19 cellular contexts compared by ENCODE assay signal in genomic region chr9:129685220-129685932, GRCh38. TPM values are rescaled to one million over a fixed set of nuclear protein-coding genes. Genes with fewer than 3 reads are reported as not detected.
DNase-seq lines count a peak whose midpoint lies in the region; ATAC-seq, FAIRE-seq and TF ChIP-seq lines count a peak whose summit lies in the region.
"Had no signal": no experiment of that assay in that cellular context is flagged by ENCODE, and none has a peak within 500 bp of the region (broad histone marks: within the 10 kb centered on the region; RNA-seq: fewer than 3 reads in every experiment).

No MANE protein-coding gene starts in this region.

- H3K79me2 ChIP-seq in keratinocyte (ENCODE audit: control insufficient read depth, insufficient read depth, low read length) = no peaks in the 10 kb centered on the region

- in situ Hi-C loops in IMR-90 (cut with MboI; ENCODE audit: low sequenced_read_pairs) = no loop called here

- CTCF ChIA-PET in Calu3 (lab: Charles Lee) = no interaction called here
- CTCF ChIA-PET in IMR-90 (lab: Yijun Ruan, JAX) = no interaction called here

- BruUV-seq in Calu3 (replicated peaks; lab: Mats Ljungman, UMichigan) (no TSS peak), IMR-90 (replicated peaks; lab: Mats Ljungman, UMichigan) (no TSS peak)

- no peaks in the 10 kb centered on the region for H3K27me3 Mint-ChIP-seq in Calu3 (ENCODE audit: unreplicated experiment)

- peaks cover 32% of the 10 kb centered on the region for H3K9me1 ChIP-seq in IMR-90 (ENCODE audit: insufficient read depth, low read length)
- H3K9me1 ChIP-seq in keratinocyte (ENCODE audit: control insufficient read depth, extremely low read depth, insufficient read depth, low read length) = no peaks in the 10 kb centered on the region

- H3K9me3 ChIP-seq in IMR-90 (ENCODE audit: control insufficient read depth, insufficient read depth, low read length) (no peaks in the 10 kb centered on the region), ascending aorta (no peaks in the 10 kb centered on the region), keratinocyte (ENCODE audit: control insufficient read depth, low read depth, low read length) (no peaks in the 10 kb centered on the region)
- H3K9me3 ChIP-seq: BE2C, body of pancreas, thyroid gland had no signal

- no peak overlapping the region for H3K4me3 Mint-ChIP-seq in Calu3 (ENCODE audit: low read depth, unreplicated experiment)
- H3K4me3 Mint-ChIP-seq: activated CD4-positive, alpha-beta memory T cell treated with anti-CD3 and anti-CD28 coated beads, Interleukin-2, amount 10 ng/mL, durations not matched to agents 7 days and 5 days had no signal

- H2AK5ac ChIP-seq in IMR-90 (ENCODE audit: low read depth, low read length) = peak overlapping the region; percentile 62

- peak overlapping the region; percentile 46; the same call in 1 of the 2 replicates for H4K91ac ChIP-seq in IMR-90 (ENCODE audit: insufficient read depth, low read depth, low read length)

- H3K4ac ChIP-seq in IMR-90 (ENCODE audit: low read depth, low read length) = peak overlapping the region; percentile 27

- no peak overlapping the region for H4K5ac ChIP-seq in IMR-90 (ENCODE audit: low read depth, low read length)

- H2AK9ac ChIP-seq in IMR-90 (replicated peaks; ENCODE audit: low read depth, low read length, poor library complexity) = peak overlapping the region; percentile 20

- H3K27me3 ChIP-seq in IMR-90 (ENCODE audit: control insufficient read depth, insufficient read depth, low read length) = no peaks in the 10 kb centered on the region
- no peaks in the 10 kb centered on the region for H3K27me3 ChIP-seq in ascending aorta
- no peaks in the 10 kb centered on the region for H3K27me3 ChIP-seq in keratinocyte (ENCODE audit: control insufficient read depth, extremely low read depth, insufficient read depth, low read length)
- H3K27me3 ChIP-seq: BE2C, body of pancreas, thyroid gland had no signal

- intact Hi-C loops in Calu3 (cut with micrococcal nuclease; ENCODE audit: unreplicated experiment) = no loop called here
- intact Hi-C loops in IMR-90 (cut with micrococcal nuclease) = no loop called here
- intact Hi-C loops in ascending aorta (cut with DNase I) = no loop called here

- H2BK120ac ChIP-seq in IMR-90 (ENCODE audit: low read depth, low read length) = 0 out of 2 replicates have a peak overlapping the region, but pooled peaks have one; percentile 14

- no peak overlapping the region for H3K56ac ChIP-seq in IMR-90 (ENCODE audit: extremely low read depth, insufficient read depth, low read length)

- 0 out of 4 replicates have a peak overlapping the region, but pooled peaks of 1 of the 2 experiments have one; percentile 13 for H4K8ac ChIP-seq in IMR-90 (ENCODE audit: low read depth in 2 of 2, low read length in 2 of 2)

- TF ChIP-seq CTCF in Calu3 (IDR thresholded peaks at IDR 0.05; ENCODE audit: unreplicated experiment) (no peak), IMR-90 (conservative IDR thresholded peaks at IDR 0.05; ENCODE audit: low read depth, low read length) (no peak), ascending aorta (IDR thresholded peaks at IDR 0.05) (no peak), keratinocyte (optimal IDR thresholded peaks at IDR 0.05 in 1 of 3, IDR thresholded peaks at IDR 0.05 in 1 of 3, conservative IDR thresholded peaks at IDR 0.05 in 1 of 3; ENCODE audit: extremely low read depth in 1 of 3, insufficient read depth in 2 of 3, low read length in 3 of 3) (no peak)

- H3K4me1 ChIP-seq in IMR-90 (ENCODE audit: control insufficient read depth, insufficient read depth, low read length) (peaks cover 7% of the 10 kb centered on the region; the same call in 1 of the 2 replicates), ascending aorta (no peaks in the 10 kb centered on the region), keratinocyte (ENCODE audit: control insufficient read depth, extremely low read depth, insufficient read depth, low read length) (peaks cover 10% of the 10 kb centered on the region)
- H3K4me1 ChIP-seq: BE2C, body of pancreas, thyroid gland had no signal

- POLR2A ChIA-PET in IMR-90 (lab: Charles Lee; ENCODE audit: unreplicated experiment) = no interaction called here

- peak overlapping the region; percentile 30; the same call in 1 of the 2 replicates for H3K14ac ChIP-seq in IMR-90 (replicated peaks; ENCODE audit: low read depth, low read length)

- no peak overlapping the region for H3K18ac ChIP-seq in IMR-90 (ENCODE audit: low read depth, low read length)

- H4K20me1 ChIP-seq in IMR-90 (ENCODE audit: insufficient read depth, low read length) = peaks cover 35% of the 10 kb centered on the region
- H4K20me1 ChIP-seq in keratinocyte (ENCODE audit: control insufficient read depth, extremely low read depth, insufficient read depth, low read length) = peaks cover 2% of the 10 kb centered on the region

- H2BK5ac ChIP-seq in IMR-90 (ENCODE audit: low read depth, low read length, poor library complexity, severe bottlenecking) = peak overlapping the region; percentile 15

- H2AFZ ChIP-seq in IMR-90 (replicated peaks; ENCODE audit: low read length, poor library complexity) = peak overlapping the region; percentile 66
- H2AFZ ChIP-seq in keratinocyte (ENCODE audit: control insufficient read depth, low read length) = no peak overlapping the region

- H3K27ac Mint-ChIP-seq in Calu3 (ENCODE audit: unreplicated experiment) = no peak overlapping the region
- H3K27ac Mint-ChIP-seq: activated CD4-positive, alpha-beta memory T cell treated with anti-CD3 and anti-CD28 coated beads, Interleukin-2, amount 10 ng/mL, durations not matched to agents 7 days and 5 days had no signal

- no peak for TF ChIP-seq RAD21 in IMR-90 (IDR thresholded peaks at IDR 0.05; ENCODE audit: low read length)

- no peaks in the 10 kb centered on the region for H3K9me3 Mint-ChIP-seq in Calu3 (ENCODE audit: low read depth, unreplicated experiment)
- H3K9me3 Mint-ChIP-seq: activated CD4-positive, alpha-beta memory T cell treated with anti-CD3 and anti-CD28 coated beads, Interleukin-2, amount 10 ng/mL, durations not matched to agents 7 days and 5 days had no signal

- peak; percentile 25 for DNase-seq in Calu3
- peak; percentile 63 for DNase-seq in IMR-90
- no peak for DNase-seq in ascending aorta (ENCODE audit: low spot score in 2 of 2)
- DNase-seq in keratinocyte (ENCODE audit: low read depth, low spot score) = peak; percentile 76
- no peak for DNase-seq in GM12892 (ENCODE audit: insufficient read length)
- no peak for DNase-seq in SIG-M5 (lab: John Stamatoyannopoulos, UW)
- DNase-seq in GF-D8 (lab: John Stamatoyannopoulos, UW) = no peak
- DNase-seq in activated T-cell treated with anti-CD3 and anti-CD28 coated beads, Interleukin-2, amount 50 U/mL, for 1 hour = no peak
- DNase-seq: activated CD4-positive, alpha-beta memory T cell treated with anti-CD3 and anti-CD28 coated beads, Interleukin-2, amount 10 ng/mL, durations not matched to agents 7 days and 5 days; activated effector memory CD4-positive, alpha-beta T cell treated with anti-CD3 and anti-CD28 coated beads, Interleukin-2, amount 50 U/mL, for 16 hours; BE2C; body of pancreas; effector CD8-positive, alpha-beta T cell; NCI-H187 treated with DMSO at 0.1 percent for 48 hours; NCI-H82; SHP77; thyroid gland had no signal

- peak; percentile 79 for ATAC-seq in IMR-90 (ENCODE audit: low read depth)
- ATAC-seq: body of pancreas had no signal

- H3K23ac ChIP-seq in IMR-90 (ENCODE audit: low read depth, low read length) = no peak overlapping the region

- H3K4me2 ChIP-seq in IMR-90 (ENCODE audit: low read depth, low read length) (no peak overlapping the region), keratinocyte (ENCODE audit: control insufficient read depth, extremely low read depth, insufficient read depth, low read depth, low read length) (peak overlapping the region; percentile 54)

- dilution Hi-C loops in IMR-90 (cut with HindIII; ENCODE audit: low sequenced_read_pairs, unreplicated experiment) (no loop called here), keratinocyte (cut with MboI; ENCODE audit: extremely low pct_ligation_motif_present, low sequenced_read_pairs) (no loop called here)

- H3K36me3 Mint-ChIP-seq in Calu3 (ENCODE audit: insufficient read depth, unreplicated experiment) = no peaks in the 10 kb centered on the region

- H3K4me3 ChIP-seq in IMR-90 (ENCODE audit: insufficient read depth, low read depth, low read length) (no peak overlapping the region), ascending aorta (no peak overlapping the region), keratinocyte (ENCODE audit: control insufficient read depth in 2 of 3, extremely low read depth in 1 of 3, insufficient read depth in 2 of 3, low read depth in 1 of 3, low read length in 3 of 3) (no peak overlapping the region)
- H3K4me3 ChIP-seq: body of pancreas, thyroid gland had no signal

- H3K79me1 ChIP-seq in IMR-90 (ENCODE audit: low read depth in 1 of 2, low read length in 2 of 2) = peaks cover 36 to 81% of the 10 kb centered on the region in 2 experiments; a peak in 3 of 4 replicates

- 0 out of 3 replicates have a peak overlapping the region, but pooled peaks have one; percentile 7 for H2BK15ac ChIP-seq in IMR-90 (ENCODE audit: low read depth, low read length)

- H3K9ac ChIP-seq in IMR-90 (ENCODE audit: low read depth, low read length) (no peak overlapping the region), keratinocyte (ENCODE audit: control insufficient read depth, extremely low read depth, insufficient read depth, low read length) (no peak overlapping the region)

- no peak for FAIRE-seq in keratinocyte (lab: Jason Lieb, UNC)
- FAIRE-seq in GM12892 (lab: Jason Lieb, UNC) = no peak

- whole genome bisulfite sequencing in IMR-90 (ENCODE audit: extremely low coverage in 2 of 2, insufficient read length in 1 of 2), 2 experiments = 61% methylated on average over 8 of the region's 15 CpGs; no CpG with 5 or more reads in 1 of the 2 experiments

- peaks cover 9% of the 10 kb centered on the region for H3K4me1 Mint-ChIP-seq in Calu3 (ENCODE audit: low read depth, unreplicated experiment)
- H3K4me1 Mint-ChIP-seq: activated CD4-positive, alpha-beta memory T cell treated with anti-CD3 and anti-CD28 coated beads, Interleukin-2, amount 10 ng/mL, durations not matched to agents 7 days and 5 days had no signal

- no peak overlapping the region for H2BK20ac ChIP-seq in IMR-90 (ENCODE audit: low read depth, low read length)

- TF ChIP-seq POLR2A in IMR-90 (IDR thresholded peaks at IDR 0.05; ENCODE audit: low read depth, low read length) (no peak), GM12892 (IDR thresholded peaks at IDR 0.05; ENCODE audit: low read depth, low read length) (no peak)

- H3K27ac ChIP-seq in IMR-90 (ENCODE audit: insufficient read depth, low read length) (no peak overlapping the region), ascending aorta (peak overlapping the region; percentile 6), keratinocyte (ENCODE audit: control insufficient read depth, insufficient read depth, low read length) (no peak overlapping the region)
- H3K27ac ChIP-seq: body of pancreas, thyroid gland had no signal

- H3K36me3 ChIP-seq in IMR-90 (ENCODE audit: control insufficient read depth, insufficient read depth, low read length) = peaks cover 30% of the 10 kb centered on the region
- H3K36me3 ChIP-seq in ascending aorta = no peaks in the 10 kb centered on the region
- no peaks in the 10 kb centered on the region for H3K36me3 ChIP-seq in keratinocyte (ENCODE audit: control insufficient read depth in 2 of 2, extremely low read depth in 1 of 2, insufficient read depth in 2 of 2, low read length in 2 of 2)
- H3K36me3 ChIP-seq: BE2C, thyroid gland had no signal

RNA-seq across cellular contexts. Expression of gene PRRX2, which starts 19.9 kb away (rescaled TPM):
- total RNA-seq in Calu3 (2022) (not detected in 2 replicates), IMR-90 (2012; rRNA removed) (12.7 and 13.1 TPM in 2 replicates), ascending aorta (112 TPM)
- polyA plus RNA-seq in IMR-90 (2012; rRNA removed) (35.5 and 45.9 TPM in 2 replicates), keratinocyte (0.06 to 0.19 TPM in 2 of 3 replicates, not detected in the other)
- polyA plus RNA-seq in IMR-90 (2012; cell fraction: cytosol; rRNA removed) = 19.5 and 46.6 TPM in 2 replicates
- 10.2 and 29.0 TPM in 2 replicates for polyA plus RNA-seq in IMR-90 (2012; cell fraction: nucleus; rRNA removed; ENCODE audit: low replicate concordance)
- not detected for polyA plus RNA-seq in keratinocyte (2011; ENCODE audit: low read depth)
- 0.05 and 0.14 TPM in 2 replicates for polyA plus RNA-seq in keratinocyte (2011; cell fraction: cytosol; rRNA removed)
- not detected in 2 replicates for polyA plus RNA-seq in keratinocyte (2011; cell fraction: nucleus; rRNA removed)
- polyA plus RNA-seq in keratinocyte (2012; ENCODE audit: low replicate concordance) = not detected in 2 replicates
- not detected in 3 replicates for polyA minus RNA-seq in keratinocyte
- polyA minus RNA-seq in keratinocyte (2011; cell fraction: cytosol; rRNA and poly(A)+ RNA removed) = not detected
- not detected in 2 replicates for polyA minus RNA-seq in keratinocyte (2011; cell fraction: nucleus; rRNA and poly(A)+ RNA removed)
- not detected for polyA plus RNA-seq in GM12892 (2012; ENCODE audit: missing spikeins)
- total RNA-seq: activated CD4-positive, alpha-beta memory T cell treated with anti-CD3 and anti-CD28 coated beads, Interleukin-2, amount 10 ng/mL, durations not matched to agents 7 days and 5 days; glomerular endothelial cell; pulmonary artery endothelial cell had no signal

RNA-seq across cellular contexts. Expression of gene ASB6, which starts 43.4 kb away (rescaled TPM):
- total RNA-seq in Calu3 (2022) (15.5 and 18.4 TPM in 2 replicates), IMR-90 (2012; rRNA removed) (9.4 and 9.7 TPM in 2 replicates), ascending aorta (29.7 TPM)
- polyA plus RNA-seq in IMR-90 (2012; rRNA removed) (28.9 and 31.4 TPM in 2 replicates), keratinocyte (16.3 to 23.8 TPM (median 23.7 TPM) in 3 replicates)
- polyA plus RNA-seq in IMR-90 (2012; cell fraction: cytosol; rRNA removed) = 22.2 and 27.8 TPM in 2 replicates
- polyA plus RNA-seq in IMR-90 (2012; cell fraction: nucleus; rRNA removed; ENCODE audit: low replicate concordance) = 42.0 and 79.1 TPM in 2 replicates
- polyA plus RNA-seq in keratinocyte (2011; ENCODE audit: low read depth) = 4.8 TPM
- 14.1 and 23.7 TPM in 2 replicates for polyA plus RNA-seq in keratinocyte (2011; cell fraction: cytosol; rRNA removed)
- polyA plus RNA-seq in keratinocyte (2011; cell fraction: nucleus; rRNA removed) = 34.6 and 40.3 TPM in 2 replicates
- polyA plus RNA-seq in keratinocyte (2012; ENCODE audit: low replicate concordance) = 14.0 and 19.5 TPM in 2 replicates
- polyA minus RNA-seq in keratinocyte = 8.5 to 19.0 TPM (median 12.4 TPM) in 3 replicates
- polyA minus RNA-seq in keratinocyte (2011; cell fraction: cytosol; rRNA and poly(A)+ RNA removed) = 21.7 TPM
- 14.7 and 15.3 TPM in 2 replicates for polyA minus RNA-seq in keratinocyte (2011; cell fraction: nucleus; rRNA and poly(A)+ RNA removed)
- polyA plus RNA-seq in GM12892 (2012; ENCODE audit: missing spikeins) = 4.2 TPM

RNA-seq across cellular contexts. Expression of gene NTMT1, which starts 59.4 kb away (rescaled TPM):
- total RNA-seq in Calu3 (2022) (34.7 and 36.1 TPM in 2 replicates), IMR-90 (2012; rRNA removed) (67.8 and 68.1 TPM in 2 replicates), ascending aorta (6.9 TPM)
- polyA plus RNA-seq in IMR-90 (2012; rRNA removed) (88.1 and 108 TPM in 2 replicates), keratinocyte (46.0 to 50.2 TPM (median 48.2 TPM) in 3 replicates)
- polyA plus RNA-seq in IMR-90 (2012; cell fraction: cytosol; rRNA removed) = 57.5 and 92.6 TPM in 2 replicates
- polyA plus RNA-seq in IMR-90 (2012; cell fraction: nucleus; rRNA removed; ENCODE audit: low replicate concordance) = 56.2 and 66.4 TPM in 2 replicates
- 24.6 TPM for polyA plus RNA-seq in keratinocyte (2011; ENCODE audit: low read depth)
- 23.5 and 36.4 TPM in 2 replicates for polyA plus RNA-seq in keratinocyte (2011; cell fraction: cytosol; rRNA removed)
- polyA plus RNA-seq in keratinocyte (2011; cell fraction: nucleus; rRNA removed) = 22.0 and 23.8 TPM in 2 replicates
- 30.8 and 52.5 TPM in 2 replicates for polyA plus RNA-seq in keratinocyte (2012; ENCODE audit: low replicate concordance)
- 20.3 to 35.7 TPM (median 22.6 TPM) in 3 replicates for polyA minus RNA-seq in keratinocyte
- 24.0 TPM for polyA minus RNA-seq in keratinocyte (2011; cell fraction: cytosol; rRNA and poly(A)+ RNA removed)
- 7.8 and 9.3 TPM in 2 replicates for polyA minus RNA-seq in keratinocyte (2011; cell fraction: nucleus; rRNA and poly(A)+ RNA removed)
- polyA plus RNA-seq in GM12892 (2012; ENCODE audit: missing spikeins) = 22.3 TPM

Comparison
In these comparisons a context has a peak if more than half of its experiments do, and no peak if none do; other contexts are left out.
1. DNase-seq: peak in Calu3 (single experiment), IMR-90 (single experiment) and keratinocyte (single experiment); none in ascending aorta (0 of 2), GM12892 (single experiment), SIG-M5 (single experiment), GF-D8 (single experiment) and activated T-cell treated with anti-CD3 and anti-CD28 coated beads, Interleukin-2, amount 50 U/mL, for 1 hour (single experiment).
2. H3K27ac ChIP-seq: peak in ascending aorta (2 of 2); none in IMR-90 (single experiment) and keratinocyte (single experiment).
3. RNA of gene PRRX2, which starts 19.9 kb away (total RNA-seq): 112 TPM in ascending aorta (single experiment) and 12.7 to 13.1 TPM in IMR-90; not detected in Calu3; every median in the first group is over 10 times any median in the second.